In genomic region chr11:1943977-1944376, GRCh38 we compare ENCODE assay signal across 12 cellular contexts. TPM values are rescaled to one million over a fixed set of nuclear protein-coding genes. Genes with fewer than 3 reads are reported as not detected.
A peak's percentile ranks its signal among the peaks of the same experiment; 100 is the strongest.
DNase-seq lines count a peak whose midpoint lies in the region; ATAC-seq and TF ChIP-seq lines count a peak whose summit lies in the region.
"Had no signal": no experiment of that assay in that cellular context is flagged by ENCODE, and none has a peak within 500 bp of the region (broad histone marks: within the 10 kb centered on the region; RNA-seq: fewer than 3 reads in every experiment).

No MANE protein-coding gene starts in this region.

- H3K36me3 Mint-ChIP-seq in activated T-cell treated with anti-CD3 and anti-CD28 coated beads, Interleukin-2, amount 50 U/mL, for 72 hours (ENCODE audit: insufficient read depth in 2 of 2), result no peaks in the 10 kb centered on the region
- H3K36me3 Mint-ChIP-seq in type B pancreatic cell, result no peaks in the 10 kb centered on the region
- H3K36me3 Mint-ChIP-seq: activated naive CD4-positive, alpha-beta T cell treated with anti-CD3 and anti-CD28 coated beads, Interleukin-2, amount 50 U/mL, for 24 hours had no signal

- DNase-seq in activated T-cell treated with anti-CD3 and anti-CD28 coated beads, Interleukin-2, amount 50 U/mL, for 72 hours, result peak; percentile 0
- DNase-seq in activated T-cell treated with anti-CD3 and anti-CD28 coated beads for 4 hours, result no peak
- peak; percentile 70 to 73 for DNase-seq in SJSA1 (ENCODE audit: low read depth in 1 of 2, low spot score in 2 of 2)
- peak; percentile 25 for DNase-seq in glomerular endothelial cell (ENCODE audit: extremely low read depth, low read depth, low spot score)
- DNase-seq in type B pancreatic cell (ENCODE audit: extremely low spot score, unreplicated experiment), result peak; percentile 56
- no peak for DNase-seq in Karpas-422
- DNase-seq in stomach, result no peak
- no peak for DNase-seq in NCI-H2171 (lab: John Stamatoyannopoulos, UW)

- H3K36me3 ChIP-seq in SJSA1, result no peaks in the 10 kb centered on the region
- no peaks in the 10 kb centered on the region for H3K36me3 ChIP-seq in Karpas-422 (ENCODE audit: insufficient read depth, low read length)
- H3K36me3 ChIP-seq in stomach, result no peaks in the 10 kb centered on the region
- H3K36me3 ChIP-seq: neutrophil had no signal

- no peak for TF ChIP-seq POLR2A in stomach (IDR thresholded peaks at IDR 0.05)

- intact Hi-C loops in stomach (cut with DNase I; ENCODE audit: low total_unique reads), result no loop called here

- no peak overlapping the region for H3K4me2 ChIP-seq in Karpas-422 (ENCODE audit: low read depth, low read length, poor library complexity, severe bottlenecking)

- no peak overlapping the region for H3K4me3 ChIP-seq in SJSA1
- H3K4me3 ChIP-seq in Karpas-422 (ENCODE audit: low read length), result no peak overlapping the region
- H3K4me3 ChIP-seq in stomach, result no peak overlapping the region

- no peak for ATAC-seq in activated T-cell treated with anti-CD3 and anti-CD28 coated beads, Interleukin-2, amount 50 U/mL, for 72 hours (replicated peaks in 1 of 2)

- H3K9me3 ChIP-seq in SJSA1 (replicated peaks) (no peaks in the 10 kb centered on the region), Karpas-422 (ENCODE audit: low read length) (no peaks in the 10 kb centered on the region), stomach (no peaks in the 10 kb centered on the region)
- H3K9me3 ChIP-seq: neutrophil had no signal

- H3K27me3 Mint-ChIP-seq in activated T-cell treated with anti-CD3 and anti-CD28 coated beads, Interleukin-2, amount 50 U/mL, for 72 hours (ENCODE audit: low read depth), result no peaks in the 10 kb centered on the region
- H3K27me3 Mint-ChIP-seq in type B pancreatic cell, result no peaks in the 10 kb centered on the region
- H3K27me3 Mint-ChIP-seq: activated naive CD4-positive, alpha-beta T cell treated with anti-CD3 and anti-CD28 coated beads, Interleukin-2, amount 50 U/mL, for 24 hours had no signal

- H3K4me1 ChIP-seq in SJSA1 (replicated peaks) (peaks cover 18% of the 10 kb centered on the region), Karpas-422 (ENCODE audit: low read length) (no peaks in the 10 kb centered on the region), stomach (peaks cover 0 to 5% (median 4%) of the 10 kb centered on the region in 4 donors)

- TF ChIP-seq CTCF in type B pancreatic cell (conservative IDR thresholded peaks at IDR 0.05), result no peak
- TF ChIP-seq CTCF in stomach (IDR thresholded peaks at IDR 0.05), result no peak

- no peak for TF ChIP-seq EP300 in stomach (IDR thresholded peaks at IDR 0.05)

- H3K4me1 Mint-ChIP-seq in activated T-cell treated with anti-CD3 and anti-CD28 coated beads, Interleukin-2, amount 50 U/mL, for 72 hours (ENCODE audit: low read depth), result peaks cover 4% of the 10 kb centered on the region
- peaks cover 25% of the 10 kb centered on the region for H3K4me1 Mint-ChIP-seq in type B pancreatic cell (ENCODE audit: unreplicated experiment)

- WGBS in stomach, 5 donors, result 28 to 54% (median 41%) methylated on average over 9 of the region's 9 CpGs

- H2AFZ ChIP-seq in Karpas-422 (ENCODE audit: low read length), result no peak overlapping the region

- H3K27ac ChIP-seq in SJSA1, result no peak overlapping the region
- H3K27ac ChIP-seq in Karpas-422 (ENCODE audit: low read length), result no peak overlapping the region
- H3K27ac ChIP-seq in stomach, result no peak overlapping the region
- H3K27ac ChIP-seq: C4-2B, neutrophil had no signal

- H3K9ac ChIP-seq in Karpas-422 (ENCODE audit: low read length), result no peak overlapping the region

- H4K20me1 ChIP-seq in Karpas-422 (ENCODE audit: insufficient read depth, low read depth, low read length), result no peaks in the 10 kb centered on the region

- H3K79me2 ChIP-seq in Karpas-422 (ENCODE audit: low read length), result no peaks in the 10 kb centered on the region

- no peaks in the 10 kb centered on the region for H3K9me2 ChIP-seq in Karpas-422 (replicated peaks; ENCODE audit: insufficient read depth, low read length)

- H3K9me3 Mint-ChIP-seq in activated T-cell treated with anti-CD3 and anti-CD28 coated beads, Interleukin-2, amount 50 U/mL, for 72 hours, result no peaks in the 10 kb centered on the region
- no peaks in the 10 kb centered on the region for H3K9me3 Mint-ChIP-seq in type B pancreatic cell
- H3K9me3 Mint-ChIP-seq: activated naive CD4-positive, alpha-beta T cell treated with anti-CD3 and anti-CD28 coated beads, Interleukin-2, amount 50 U/mL, for 24 hours had no signal

- no peak overlapping the region for H3K27ac Mint-ChIP-seq in activated T-cell treated with anti-CD3 and anti-CD28 coated beads, Interleukin-2, amount 50 U/mL, for 72 hours
- H3K27ac Mint-ChIP-seq in type B pancreatic cell, result peak overlapping the region; percentile 26
- H3K27ac Mint-ChIP-seq: activated naive CD4-positive, alpha-beta T cell treated with anti-CD3 and anti-CD28 coated beads, Interleukin-2, amount 50 U/mL, for 24 hours had no signal

- no peak overlapping the region for H3K4me3 Mint-ChIP-seq in activated T-cell treated with anti-CD3 and anti-CD28 coated beads, Interleukin-2, amount 50 U/mL, for 72 hours
- peak overlapping the region; percentile 35 for H3K4me3 Mint-ChIP-seq in type B pancreatic cell
- H3K4me3 Mint-ChIP-seq: activated naive CD4-positive, alpha-beta T cell treated with anti-CD3 and anti-CD28 coated beads, Interleukin-2, amount 50 U/mL, for 24 hours had no signal

- no peaks in the 10 kb centered on the region for H3K27me3 ChIP-seq in SJSA1 (replicated peaks)
- no peaks in the 10 kb centered on the region for H3K27me3 ChIP-seq in Karpas-422 (ENCODE audit: low read length)
- H3K27me3 ChIP-seq in stomach, result peaks cover 0 to 4% (median 0%) of the 10 kb centered on the region in 3 donors

RNA-seq across cellular contexts. Expression of gene MRPL23, which starts 3.2 kb away (rescaled TPM):
- 10 to 100 TPM; 59.4 to 60.3 TPM for total RNA-seq in activated T-cell treated with anti-CD3 and anti-CD28 coated beads, Interleukin-2, amount 50 U/mL, for 72 hours
- 155 and 244 TPM in 2 replicates for total RNA-seq in SJSA1 (2014; rRNA removed; shearing (Covaris generic))
- total RNA-seq in glomerular endothelial cell (105 and 166 TPM in 2 replicates), type B pancreatic cell (ENCODE audit: low replicate concordance) (40.0 and 46.1 TPM in 2 replicates), stomach (100 to 1,000 TPM in 2 of 5 donors, 10 to 100 TPM in 3; 14.0 to 281 (median 73.8) TPM)
- total RNA-seq in Karpas-422 (2014; rRNA removed; shearing (Covaris generic); ENCODE audit: low replicate concordance), result 76.2 and 192 TPM in 2 replicates
- polyA plus RNA-seq in stomach, result 100 to 1,000 TPM; 114 to 317 (median 231) TPM

RNA-seq across cellular contexts. Expression of gene TNNT3, which starts 24.5 kb away (rescaled TPM):
- 10 to 100 TPM in 1 of 2 donors, 1 to 10 TPM in 1; 5.6 to 15.5 TPM for total RNA-seq in activated T-cell treated with anti-CD3 and anti-CD28 coated beads, Interleukin-2, amount 50 U/mL, for 72 hours
- total RNA-seq in SJSA1 (2014; rRNA removed; shearing (Covaris generic)), result 7.5 and 8.0 TPM in 2 replicates
- total RNA-seq in glomerular endothelial cell (not detected in 2 replicates), type B pancreatic cell (ENCODE audit: low replicate concordance) (17.3 and 40.9 TPM in 2 replicates), stomach (1 to 10 TPM in 2 of 5 donors, not detected in 3; 2.3 to 7.2 TPM)
- 0.25 TPM in 1 of 2 replicates, not detected in the other for total RNA-seq in Karpas-422 (2014; rRNA removed; shearing (Covaris generic); ENCODE audit: low replicate concordance)
- polyA plus RNA-seq in stomach, result 10 to 100 TPM in 1 of 3 donors, 1 to 10 TPM in 1, under 1 TPM in 1; 0.75 to 14.5 (median 3.1) TPM
- total RNA-seq: fibroblast of villous mesenchyme had no signal

RNA-seq across cellular contexts. Expression of gene PRR33, which starts 52.3 kb away (rescaled TPM):
- not detected for total RNA-seq in activated T-cell treated with anti-CD3 and anti-CD28 coated beads, Interleukin-2, amount 50 U/mL, for 72 hours
- not detected in 2 replicates for total RNA-seq in SJSA1 (2014; rRNA removed; shearing (Covaris generic))
- not detected in 2 replicates for total RNA-seq in glomerular endothelial cell
- not detected in 2 replicates for total RNA-seq in type B pancreatic cell (ENCODE audit: low replicate concordance)
- not detected in 2 replicates for total RNA-seq in Karpas-422 (2014; rRNA removed; shearing (Covaris generic); ENCODE audit: low replicate concordance)
- not detected for total RNA-seq in stomach
- under 1 TPM in 1 of 3 donors, not detected in 2; 0.03 TPM for polyA plus RNA-seq in stomach
- total RNA-seq: fibroblast of villous mesenchyme had no signal

RNA-seq across cellular contexts. Expression of gene H19, which starts 53.7 kb away (rescaled TPM):
- not detected for total RNA-seq in activated T-cell treated with anti-CD3 and anti-CD28 coated beads, Interleukin-2, amount 50 U/mL, for 72 hours
- not detected in 2 replicates for total RNA-seq in SJSA1 (2014; rRNA removed; shearing (Covaris generic))
- total RNA-seq in glomerular endothelial cell (91.3 and 154 TPM in 2 replicates), type B pancreatic cell (ENCODE audit: low replicate concordance) (12,320 and 19,345 TPM in 2 replicates), stomach (1,000 to 10,000 TPM in 1 of 5 donors, 100 to 1,000 TPM in 1, 10 to 100 TPM in 3; 33.3 to 2,215 (median 50.9) TPM)
- 59.7 and 65.5 TPM in 2 replicates for total RNA-seq in Karpas-422 (2014; rRNA removed; shearing (Covaris generic); ENCODE audit: low replicate concordance)
- polyA plus RNA-seq in stomach, result 100 to 1,000 TPM in 1 of 3 donors, 10 to 100 TPM in 2; 46.6 to 217 (median 58.0) TPM

Comparison
In these comparisons a context has a peak if more than half of its experiments do, and no peak if none do; other contexts are left out.
1. DNase-seq: peak in activated T-cell treated with anti-CD3 and anti-CD28 coated beads, Interleukin-2, amount 50 U/mL, for 72 hours (2 of 2), SJSA1 (2 of 2), glomerular endothelial cell (single experiment) and type B pancreatic cell (single experiment); none in activated T-cell treated with anti-CD3 and anti-CD28 coated beads for 4 hours (single experiment), Karpas-422 (single experiment), stomach (single experiment) and NCI-H2171 (single experiment).